ENCODE assay signal across 1 cellular context in the genomic region with DNA sequence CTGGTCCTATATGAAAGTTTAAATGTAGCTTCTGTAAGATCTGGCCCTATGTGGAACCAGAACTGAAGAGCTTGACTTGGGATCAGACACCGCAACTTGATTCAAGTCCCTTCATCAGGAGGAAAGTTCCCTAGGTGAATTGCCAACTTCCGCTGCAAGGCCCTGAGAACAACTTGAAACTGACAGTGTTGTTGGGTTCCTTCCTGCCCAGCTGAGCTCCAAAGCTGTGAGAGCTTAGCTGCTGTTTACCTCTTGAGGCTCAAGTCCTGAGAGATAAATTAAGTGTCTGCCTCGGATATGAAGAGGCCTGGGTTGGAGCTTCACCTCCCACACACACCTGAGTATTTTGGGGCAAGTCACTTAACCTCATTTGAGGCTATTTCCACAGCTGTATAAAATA.
TF ChIP-seq lines count a peak whose summit lies in the region.

No MANE protein-coding gene starts in this region.

TF ChIP-seq in endothelial cell of umbilical vein, 7 proteins besides CTCF, POLR2A, EP300 and RAD21:
- TF ChIP-seq JUN (IDR thresholded peaks at IDR 0.05; ENCODE audit: borderline replicate concordance, insufficient read depth, insufficient read length, low read depth), result no peak
- no peak for TF ChIP-seq GATA2 (IDR thresholded peaks at IDR 0.05; ENCODE audit: insufficient read depth, insufficient read length, low read depth, low read length)
- TF ChIP-seq FOS (IDR thresholded peaks at IDR 0.05; ENCODE audit: borderline replicate concordance, insufficient read depth, low read length), result no peak
